ENCODE assay signal across 8 cellular contexts in the genomic region with DNA sequence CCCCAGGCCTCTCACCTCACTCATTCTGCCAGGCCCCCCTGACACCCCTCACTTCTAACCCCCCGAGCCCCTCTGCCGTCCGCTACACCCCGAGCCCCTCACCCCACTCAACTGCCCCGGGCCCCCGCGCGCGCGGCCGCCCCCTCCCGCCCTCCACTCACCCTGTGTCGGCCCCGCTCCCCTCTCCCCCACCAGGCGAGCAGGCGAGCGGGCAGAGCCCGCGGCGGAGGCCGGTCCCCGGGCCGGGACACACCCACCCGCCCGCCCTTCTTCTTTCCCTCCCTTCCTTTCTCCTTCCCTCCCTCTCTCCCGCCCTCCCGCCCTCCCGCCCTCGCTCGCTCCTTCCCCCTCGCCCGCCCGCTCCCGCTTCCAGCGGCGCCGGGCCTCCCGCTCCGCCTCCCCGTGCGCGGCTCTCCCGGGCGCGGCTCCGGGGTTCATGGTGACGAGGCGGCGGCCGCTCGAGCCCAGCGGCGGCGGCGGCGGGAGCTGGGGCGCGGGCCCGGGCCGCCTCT. TPM values are rescaled to one million over a fixed set of nuclear protein-coding genes. Genes with fewer than 3 reads are reported as not detected.
A peak's percentile ranks its signal among the peaks of the same experiment; 100 is the strongest.
DNase-seq lines count a peak whose midpoint lies in the region; ATAC-seq, FAIRE-seq and TF ChIP-seq lines count a peak whose summit lies in the region.

A gene with protein sequence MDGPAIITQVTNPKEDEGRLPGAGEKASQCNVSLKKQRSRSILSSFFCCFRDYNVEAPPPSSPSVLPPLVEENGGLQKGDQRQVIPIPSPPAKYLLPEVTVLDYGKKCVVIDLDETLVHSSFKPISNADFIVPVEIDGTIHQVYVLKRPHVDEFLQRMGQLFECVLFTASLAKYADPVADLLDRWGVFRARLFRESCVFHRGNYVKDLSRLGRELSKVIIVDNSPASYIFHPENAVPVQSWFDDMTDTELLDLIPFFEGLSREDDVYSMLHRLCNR (plus strand): TSS at position 341 of the 512 bp plus-strand sequence. CDS start 320 bp downstream, outside the sequence.

- peaks cover 14% of the 10 kb centered on the region for H3K27me3 Mint-ChIP-seq in activated CD4-positive, alpha-beta memory T cell treated with anti-CD3 and anti-CD28 coated beads for 36 hours

- FAIRE-seq in urothelium cell line (lab: Jason Lieb, UNC), result no peak

- no peaks in the 10 kb centered on the region for H3K9me3 ChIP-seq in mucosa of stomach (ENCODE audit: control insufficient read depth, low read length)

- no peaks in the 10 kb centered on the region for H3K36me3 Mint-ChIP-seq in activated CD4-positive, alpha-beta memory T cell treated with anti-CD3 and anti-CD28 coated beads for 36 hours

- ATAC-seq in HG03354 (IDR thresholded peaks at IDR 0.05; ENCODE audit: poor library complexity, severe bottlenecking, unreplicated experiment), result no peak
- ATAC-seq in GM19351 (IDR thresholded peaks at IDR 0.05; ENCODE audit: unreplicated experiment), result no peak

- H3K9me3 Mint-ChIP-seq in activated CD4-positive, alpha-beta memory T cell treated with anti-CD3 and anti-CD28 coated beads for 36 hours, result no peaks in the 10 kb centered on the region

- peak within 1 kb of the TSS; percentile 75 for H3K4me3 Mint-ChIP-seq in activated CD4-positive, alpha-beta memory T cell treated with anti-CD3 and anti-CD28 coated beads for 36 hours

- peak within 1 kb of the TSS; percentile 68 for H3K9ac ChIP-seq in mucosa of stomach (ENCODE audit: low read length)

- peaks cover 23% of the 10 kb centered on the region for H3K4me1 ChIP-seq in mucosa of stomach (ENCODE audit: control insufficient read depth, insufficient read depth, low read length)

- intact Hi-C loops in activated CD4-positive, alpha-beta memory T cell treated with anti-CD3 and anti-CD28 coated beads for 36 hours (cut with micrococcal nuclease), result no loop called here

- DNase-seq in BJ (ENCODE audit: low read depth), result no peak
- peak; percentile 56 for DNase-seq in HK-2 (ENCODE audit: unreplicated experiment)
- peak; percentile 18 for DNase-seq in activated CD4-positive, alpha-beta memory T cell treated with anti-CD3 and anti-CD28 coated beads for 36 hours
- peak; percentile 69 for DNase-seq in fibroblast of gingiva (ENCODE audit: low read depth)
- DNase-seq in urothelium cell line (ENCODE audit: low spot score), result peak; percentile 85

- H3K4me3 ChIP-seq in BJ (ENCODE audit: low read depth, low read length) (peak within 1 kb of the TSS; percentile 75), mucosa of stomach (ENCODE audit: low read length) (peak within 1 kb of the TSS; percentile 54)

- H3K27me3 ChIP-seq in BJ (ENCODE audit: control insufficient read depth, insufficient read depth, low read length) (no peaks in the 10 kb centered on the region), mucosa of stomach (ENCODE audit: control insufficient read depth, insufficient read depth, low read length) (no peaks in the 10 kb centered on the region)

- peaks cover 17% of the 10 kb centered on the region for H3K4me1 Mint-ChIP-seq in activated CD4-positive, alpha-beta memory T cell treated with anti-CD3 and anti-CD28 coated beads for 36 hours (ENCODE audit: low read depth)

- CTCF ChIA-PET in BJ (lab: Yijun Ruan, JAX), result no interaction called here
- CTCF ChIA-PET in activated CD4-positive, alpha-beta memory T cell treated with anti-CD3 and anti-CD28 coated beads for 36 hours (lab: Charles Lee), result no interaction called here

- POLR2A ChIA-PET in BJ (lab: Charles Lee), result no interaction called here
- POLR2A ChIA-PET in activated CD4-positive, alpha-beta memory T cell treated with anti-CD3 and anti-CD28 coated beads for 36 hours (lab: Charles Lee), result no interaction called here

- H3K36me3 ChIP-seq in BJ (ENCODE audit: control insufficient read depth, insufficient read depth, low read length) (no peaks in the 10 kb centered on the region), mucosa of stomach (ENCODE audit: control insufficient read depth, insufficient read depth, low read length) (no peaks in the 10 kb centered on the region)

- TF ChIP-seq CTCF in BJ (IDR thresholded peaks at IDR 0.05; ENCODE audit: insufficient read depth, low read depth, low read length), result no peak

- no peak within 1 kb of the TSS for H3K27ac Mint-ChIP-seq in activated CD4-positive, alpha-beta memory T cell treated with anti-CD3 and anti-CD28 coated beads for 36 hours

RNA-seq across cellular contexts. Expression of the gene that starts here (rescaled TPM):
- polyA plus RNA-seq in BJ (2011; rRNA removed), result 43.0 and 45.2 TPM in 2 replicates
- 44.6 and 64.8 TPM in 2 replicates for polyA minus RNA-seq in BJ (2011; rRNA and poly(A)+ RNA removed)
- 1 to 10 TPM; 3.7 to 5.1 TPM for total RNA-seq in activated CD4-positive, alpha-beta memory T cell treated with anti-CD3 and anti-CD28 coated beads for 36 hours
